ENCODE assay signal across 18 cellular contexts in genomic region chr1:229006121-229006870, GRCh38.
DNase-seq lines count a peak whose midpoint lies in the region; TF ChIP-seq lines count a peak whose summit lies in the region.
"Had no signal": no experiment of that assay in that cellular context is flagged by ENCODE, and none has a peak within 500 bp of the region (broad histone marks: within the 10 kb centered on the region; RNA-seq: fewer than 3 reads in every experiment).

No MANE protein-coding gene starts in this region.

- TF ChIP-seq CTCF in MCF 10A (IDR thresholded peaks at IDR 0.05; ENCODE audit: unreplicated experiment), result no peak
- no peak for TF ChIP-seq CTCF in mammary epithelial cell (conservative IDR thresholded peaks at IDR 0.05 in 1 of 2, IDR thresholded peaks at IDR 0.05 in 1 of 2; ENCODE audit: extremely low read depth in 1 of 2, insufficient read depth in 1 of 2, low read depth in 1 of 2, low read length in 2 of 2)
- TF ChIP-seq CTCF in RWPE1 (conservative IDR thresholded peaks at IDR 0.05; ENCODE audit: low read depth), result no peak
- TF ChIP-seq CTCF in nephron progenitor cell (IDR thresholded peaks at IDR 0.05), result no peak
- no peak for TF ChIP-seq CTCF in GM13976 (IDR thresholded peaks at IDR 0.05; ENCODE audit: borderline replicate concordance, control extremely low read depth, extremely low read depth, insufficient read depth, missing control alignments)

- H3K27me3 Mint-ChIP-seq in MCF 10A (ENCODE audit: insufficient read depth, unreplicated experiment), result no peaks in the 10 kb centered on the region
- H3K27me3 Mint-ChIP-seq in T-helper 2 cell treated with Interferon-gamma antibody and Interleukin-4, amounts not matched to agents 5 μg/mL and 100 μg/mL, for 36 hours (ENCODE audit: low read depth), result peaks cover 3% of the 10 kb centered on the region
- peaks cover 7% of the 10 kb centered on the region for H3K27me3 Mint-ChIP-seq in nephron progenitor cell (ENCODE audit: low read depth, poor library complexity)

- H4K20me1 ChIP-seq in mammary epithelial cell (ENCODE audit: insufficient read depth, low read length), result no peaks in the 10 kb centered on the region

- H3K36me3 ChIP-seq in mammary epithelial cell (ENCODE audit: insufficient read depth, low read length) (no peaks in the 10 kb centered on the region), mesenchymal stem cell (ENCODE audit: control insufficient read depth in 1 of 2, insufficient read depth in 2 of 2, low read depth in 1 of 2, low read length in 2 of 2) (no peaks in the 10 kb centered on the region)
- H3K36me3 ChIP-seq: MG63 had no signal

- H3K9me3 ChIP-seq in mammary epithelial cell (replicated peaks; ENCODE audit: insufficient read depth, low read length) (no peaks in the 10 kb centered on the region), mesenchymal stem cell (ENCODE audit: control insufficient read depth, low read length) (no peaks in the 10 kb centered on the region)
- H3K9me3 ChIP-seq: A549, Caco-2, MG63 had no signal

- CTCF ChIA-PET in MCF 10A (lab: Yijun Ruan, JAX), result interaction anchor here (0.6 to 2.7 kb wide), 12 partner anchors 12 to 315 kb away, joined by 3 to 11 read pairs (median 4); no protein-coding TSS in a partner anchor
- CTCF ChIA-PET in mammary epithelial cell (lab: Charles Lee; ENCODE audit: low non-redundant PET), result no interaction called here
- CTCF ChIA-PET in RWPE1 (lab: Yijun Ruan, JAX), result interaction anchor here (0.6 to 1.1 kb wide), 4 partner anchors 105 to 272 kb away, joined by 3 to 4 read pairs (median 3); no protein-coding TSS in a partner anchor

- BruUV-seq in MCF 10A (replicated peaks; lab: Mats Ljungman, UMichigan) (no TSS peak), mammary epithelial cell (replicated peaks; lab: Mats Ljungman, UMichigan) (no TSS peak)

- POLR2A ChIA-PET in MCF 10A (lab: Yijun Ruan, JAX), result interaction anchor here (0.6 to 2.3 kb wide), 16 partner anchors 10 to 227 kb away, joined by 3 to 9 read pairs (median 3); no protein-coding TSS in a partner anchor
- POLR2A ChIA-PET in RWPE1 (lab: Yijun Ruan, JAX; ENCODE audit: low non-redundant PET), result no interaction called here

- no peak overlapping the region for H2BK120ac ChIP-seq in mesenchymal stem cell (ENCODE audit: low read depth, low read length)

- H2AK5ac ChIP-seq in mesenchymal stem cell (ENCODE audit: low read length, severe bottlenecking), result no peak overlapping the region

- no peak overlapping the region for H2BK5ac ChIP-seq in mesenchymal stem cell (ENCODE audit: low read depth, low read length, poor library complexity, severe bottlenecking)

- H2BK12ac ChIP-seq in mesenchymal stem cell (ENCODE audit: low read length in 2 of 2), result no peak overlapping the region

- H2AFZ ChIP-seq in mammary epithelial cell (ENCODE audit: low read depth, low read length) (no peak overlapping the region), mesenchymal stem cell (ENCODE audit: low read depth, low read length) (no peak overlapping the region)

- no peaks in the 10 kb centered on the region for H3K79me2 ChIP-seq in mammary epithelial cell (ENCODE audit: insufficient read depth, low read length)

- H3K4me1 Mint-ChIP-seq in MCF 10A (ENCODE audit: insufficient read depth, unreplicated experiment), result peaks cover 17% of the 10 kb centered on the region
- peaks cover 4% of the 10 kb centered on the region for H3K4me1 Mint-ChIP-seq in T-helper 2 cell treated with Interferon-gamma antibody and Interleukin-4, amounts not matched to agents 5 μg/mL and 100 μg/mL, for 36 hours (ENCODE audit: low read depth)
- peaks cover 51% of the 10 kb centered on the region for H3K4me1 Mint-ChIP-seq in nephron progenitor cell

- 54% methylated on average over 12 of the region's 12 CpGs for WGBS in mammary epithelial cell (ENCODE audit: low coverage, missing lambda C conversion rate)
- 92% methylated on average over 7 of the region's 12 CpGs for whole genome bisulfite sequencing in mesenchymal stem cell

- no peaks in the 10 kb centered on the region for H3K9me3 Mint-ChIP-seq in MCF 10A (ENCODE audit: unreplicated experiment)
- no peaks in the 10 kb centered on the region for H3K9me3 Mint-ChIP-seq in T-helper 2 cell treated with Interferon-gamma antibody and Interleukin-4, amounts not matched to agents 5 μg/mL and 100 μg/mL, for 36 hours
- no peaks in the 10 kb centered on the region for H3K9me3 Mint-ChIP-seq in nephron progenitor cell

- peak; percentile 97 for DNase-seq in MCF 10A (ENCODE audit: unreplicated experiment)
- DNase-seq in mammary epithelial cell, result no peak
- DNase-seq in RWPE1 (ENCODE audit: low spot score), result peak; percentile 44
- no peak for DNase-seq in mesenchymal stem cell
- no peak for DNase-seq in T-helper 2 cell treated with Interferon-gamma antibody and Interleukin-4, amounts not matched to agents 5 μg/mL and 100 μg/mL, for 36 hours (ENCODE audit: low spot score)
- no peak for DNase-seq in erythroblast (lab: John Stamatoyannopoulos, UW)
- DNase-seq in nephron progenitor cell, result no peak
- no peak for DNase-seq in GM13976 (ENCODE audit: low spot score)
- DNase-seq: Caco-2, DMS53, KG1, MG63, NCI-H1417, NCI-H1930, NCI-H2171, NCI-H774 had no signal

- H3K9ac ChIP-seq in mammary epithelial cell (ENCODE audit: insufficient read depth, low read length) (no peak overlapping the region), mesenchymal stem cell (ENCODE audit: low read length) (no peak overlapping the region)

- in situ Hi-C loops in mammary epithelial cell (cut with MboI; ENCODE audit: low sequenced_read_pairs in 2 of 2), result no loop called here
- in situ Hi-C loops in GM13976 (cut with MboI; ENCODE audit: low sequenced_read_pairs, unreplicated experiment), result no loop called here

- H3K36me3 Mint-ChIP-seq in MCF 10A (ENCODE audit: insufficient read depth, unreplicated experiment) (no peaks in the 10 kb centered on the region), nephron progenitor cell (ENCODE audit: low read depth) (no peaks in the 10 kb centered on the region)
- no peaks in the 10 kb centered on the region for H3K36me3 Mint-ChIP-seq in T-helper 2 cell treated with Interferon-gamma antibody and Interleukin-4, amounts not matched to agents 5 μg/mL and 100 μg/mL, for 36 hours (ENCODE audit: low read depth)

- dilution Hi-C loops in mammary epithelial cell (cut with HindIII; ENCODE audit: low sequenced_read_pairs), result no loop called here

- peak overlapping the region; percentile 36 for H4K8ac ChIP-seq in mesenchymal stem cell (ENCODE audit: low read length)

- H3K4me1 ChIP-seq in mammary epithelial cell (ENCODE audit: insufficient read depth, low read length) (no peaks in the 10 kb centered on the region), mesenchymal stem cell (ENCODE audit: control insufficient read depth, insufficient read depth, low read depth, low read length) (peaks cover 2% of the 10 kb centered on the region)
- H3K4me1 ChIP-seq: A549, Caco-2 had no signal

- no peak overlapping the region for H3K4me3 ChIP-seq in mammary epithelial cell (replicated peaks in 1 of 3; ENCODE audit: insufficient read depth in 1 of 3, low read depth in 2 of 3, low read length in 3 of 3)
- no peak overlapping the region for H3K4me3 ChIP-seq in mesenchymal stem cell (ENCODE audit: insufficient read depth in 1 of 2, low read depth in 1 of 2, low read length in 2 of 2)
- H3K4me3 ChIP-seq: A549, GM12878, MG63 had no signal

- peak overlapping the region; percentile 36 for H3K27ac Mint-ChIP-seq in MCF 10A (ENCODE audit: low read depth, unreplicated experiment)
- no peak overlapping the region for H3K27ac Mint-ChIP-seq in T-helper 2 cell treated with Interferon-gamma antibody and Interleukin-4, amounts not matched to agents 5 μg/mL and 100 μg/mL, for 36 hours
- H3K27ac Mint-ChIP-seq in nephron progenitor cell, result no peak overlapping the region

- H3K27ac ChIP-seq in mammary epithelial cell (ENCODE audit: insufficient read depth, low read depth, low read length) (no peak overlapping the region), RWPE1 (no peak overlapping the region), mesenchymal stem cell (ENCODE audit: low read length, poor library complexity, severe bottlenecking) (no peak overlapping the region)
- H3K27ac ChIP-seq: A549 had no signal

- no peak overlapping the region for H4K91ac ChIP-seq in mesenchymal stem cell (ENCODE audit: low read length)

- intact Hi-C loops in MCF 10A (cut with micrococcal nuclease), result loop anchor here (5.0 to 10.0 kb wide), 2 partner anchors 149 to 221 kb away; no protein-coding TSS in a partner anchor
- intact Hi-C loops in mammary epithelial cell (cut with micrococcal nuclease), result no loop called here

- H3K27me3 ChIP-seq in mammary epithelial cell (ENCODE audit: insufficient read depth, low read length), result no peaks in the 10 kb centered on the region
- peaks cover 7 to 13% of the 10 kb centered on the region in 2 experiments for H3K27me3 ChIP-seq in mesenchymal stem cell (ENCODE audit: control insufficient read depth in 1 of 2, insufficient read depth in 1 of 2, low read length in 2 of 2)
- H3K27me3 ChIP-seq: MG63 had no signal

- H3K14ac ChIP-seq in mesenchymal stem cell (ENCODE audit: low read length in 2 of 2), result no peak overlapping the region

- peak overlapping the region; percentile 19 for H2BK15ac ChIP-seq in mesenchymal stem cell (ENCODE audit: low read depth, poor library complexity, severe bottlenecking)

- H3K4me3 Mint-ChIP-seq in MCF 10A (ENCODE audit: unreplicated experiment), result no peak overlapping the region
- no peak overlapping the region for H3K4me3 Mint-ChIP-seq in T-helper 2 cell treated with Interferon-gamma antibody and Interleukin-4, amounts not matched to agents 5 μg/mL and 100 μg/mL, for 36 hours
- no peak overlapping the region for H3K4me3 Mint-ChIP-seq in nephron progenitor cell

- no peak overlapping the region for H3K4me2 ChIP-seq in mammary epithelial cell (ENCODE audit: insufficient read depth, low read depth, low read length)
- H3K4me2 ChIP-seq in mesenchymal stem cell (ENCODE audit: low read length, poor library complexity, severe bottlenecking), result no peak overlapping the region
- H3K4me2 ChIP-seq: A549 had no signal

- H3K4ac ChIP-seq in mesenchymal stem cell (ENCODE audit: low read depth in 1 of 2, low read length in 2 of 2), result no peak overlapping the region

- H3K23ac ChIP-seq in mesenchymal stem cell (ENCODE audit: low read length in 2 of 2), result no peak overlapping the region

- H3K79me1 ChIP-seq in mesenchymal stem cell (replicated peaks; ENCODE audit: low read length, poor library complexity, severe bottlenecking), result no peaks in the 10 kb centered on the region

- no peak overlapping the region for H3K18ac ChIP-seq in mesenchymal stem cell (ENCODE audit: low read depth in 1 of 2, low read length in 2 of 2)

- no peak for TF ChIP-seq POLR2A in erythroblast (IDR thresholded peaks at IDR 0.05; ENCODE audit: low read length)

Comparison
In these comparisons a context has a peak if more than half of its experiments do, and no peak if none do; other contexts are left out.
1. DNase-seq: peak in MCF 10A (single experiment) and RWPE1 (single experiment); none in mammary epithelial cell (single experiment), mesenchymal stem cell (single experiment), T-helper 2 cell treated with Interferon-gamma antibody and Interleukin-4, amounts not matched to agents 5 μg/mL and 100 μg/mL, for 36 hours (single experiment), erythroblast (0 of 2), nephron progenitor cell (single experiment) and GM13976 (single experiment).